Comparison of ENCODE assay signal across 8 cellular contexts in genomic region chrX:45851434-45851991, GRCh38.
DNase-seq lines count a peak whose midpoint lies in the region; ATAC-seq and TF ChIP-seq lines count a peak whose summit lies in the region.

No MANE protein-coding gene starts in this region.

- H3K9me3 ChIP-seq in BLaER1 (peaks cover 16% of the 10 kb centered on the region), mesodermal cell (ENCODE audit: control insufficient read depth, low read length) (no peaks in the 10 kb centered on the region)

- H3K4me1 ChIP-seq in BLaER1 = no peaks in the 10 kb centered on the region
- H3K4me1 ChIP-seq in mesodermal cell (ENCODE audit: control insufficient read depth, insufficient read depth, low read length, poor library complexity, severe bottlenecking) = peaks cover 4% of the 10 kb centered on the region

- in situ Hi-C loops in KBM-7 (cut with MboI; ENCODE audit: low pct_unique_long_range_greater_than_20kb, low sequenced_read_pairs) = no loop called here

- no peak for TF ChIP-seq CTCF in coronary artery (IDR thresholded peaks at IDR 0.05)

- H3K27ac ChIP-seq in BLaER1 (no peak overlapping the region), coronary artery (no peak overlapping the region), mesodermal cell (ENCODE audit: low read depth, low read length, severe bottlenecking) (peak overlapping the region; percentile 36)

- no peaks in the 10 kb centered on the region for H4K20me1 ChIP-seq in BLaER1

- peak overlapping the region; percentile 53; the same call in 1 of the 2 replicates for H3K9ac ChIP-seq in BLaER1

- peak overlapping the region; percentile 73 for H3K4me3 ChIP-seq in BLaER1
- peak overlapping the region; percentile 77 for H3K4me3 ChIP-seq in coronary artery
- peak overlapping the region; percentile 58 for H3K4me3 ChIP-seq in mesodermal cell (ENCODE audit: extremely low read depth, insufficient read depth, low read length, poor library complexity, severe bottlenecking)

- H3K27me3 ChIP-seq in BLaER1 = peaks cover 12% of the 10 kb centered on the region

- WGBS in mesodermal cell (ENCODE audit: insufficient coverage in 2 of 2), 2 experiments = 0% methylated on average over 4 of the region's 53 CpGs; no CpG with 5 or more reads in 1 of the 2 experiments

- H3K36me3 ChIP-seq in BLaER1 = peaks cover 4% of the 10 kb centered on the region; the same call in 1 of the 2 replicates
- peaks cover 9% of the 10 kb centered on the region for H3K36me3 ChIP-seq in mesodermal cell (ENCODE audit: control insufficient read depth, insufficient read depth, low read length)

- H3K4me2 ChIP-seq in BLaER1 = peak overlapping the region; percentile 79

- ATAC-seq in activated CD4-positive, CD25-positive, alpha-beta regulatory T cell treated with anti-CD3 and anti-CD28 coated beads, Interleukin-2, amount 50 U/mL, for 24 hours = peak; percentile 69 to 70

- DNase-seq in KBM-7 = peak; percentile 75
- no peak for DNase-seq in coronary artery (ENCODE audit: low spot score)
- peak; percentile 46 to 52 for DNase-seq in stimulated activated CD8-positive, alpha-beta memory T cell treated with anti-CD3 and anti-CD28 coated beads, Interleukin-2, amount 100 ng/mL, for 48 hours (ENCODE audit: low read depth in 2 of 2)
- no peak for DNase-seq in NCI-H187 (lab: John Stamatoyannopoulos, UW)
- no peak for DNase-seq in DMS153 (lab: John Stamatoyannopoulos, UW)

Comparison
In these comparisons a context has a peak if more than half of its experiments do, and no peak if none do; other contexts are left out.
1. DNase-seq: peak in KBM-7 (single experiment) and stimulated activated CD8-positive, alpha-beta memory T cell treated with anti-CD3 and anti-CD28 coated beads, Interleukin-2, amount 100 ng/mL, for 48 hours (2 of 2); none in coronary artery (single experiment), NCI-H187 (0 of 2) and DMS153 (single experiment).
2. Peak in every context shown above with its lines, with median percentiles within 50 percentile points of each other: H3K4me3 ChIP-seq.